26 cellular contexts compared by ENCODE assay signal in genomic region chr6:767755-768512, GRCh38.
"Had no signal": no experiment of that assay in that cellular context is flagged by ENCODE, and none has a peak within 500 bp of the region (broad histone marks: within the 10 kb centered on the region; RNA-seq: fewer than 3 reads in every experiment).

No MANE protein-coding gene starts in this region.

- H3K9ac ChIP-seq: SK-N-SH had no signal

- H3K4me3 ChIP-seq: MG63 had no signal

- H3K36me3 ChIP-seq: MG63 had no signal

- ATAC-seq: Panc1, PC-3 had no signal

- H3K9me3 ChIP-seq: MG63, SK-N-SH had no signal

- DNase-seq: Karpas-422; KG1; MG63; NCI-H1092; NCI-H1105 treated with DMSO at 0.1 percent for 48 hours; NCI-H1417 treated with DMSO at 0.1 percent for 48 hours; NCI-H146; NCI-H1694 treated with DMSO at 0.1 percent for 48 hours; NCI-H1930; NCI-H2081; NCI-H2107; NCI-H2227 treated with DMSO at 0.1 percent for 48 hours; NCI-H446; NCI-H510A; NCI-H524 treated with DMSO at 0.1 percent for 48 hours; NCI-H69; NCI-H774; NK-92 treated with Interleukin-12 subunit alpha and Interleukin-12 subunit beta, amount 100 ng/mL, for 24 hours; PC-3; SHP77; SK-N-SH; SW 1271 had no signal

- H3K27ac ChIP-seq: HL-60, RWPE1 had no signal

- FAIRE-seq: HTR-8/SVneo had no signal
